ENCODE assay signal across 1 cellular context in the genomic region with DNA sequence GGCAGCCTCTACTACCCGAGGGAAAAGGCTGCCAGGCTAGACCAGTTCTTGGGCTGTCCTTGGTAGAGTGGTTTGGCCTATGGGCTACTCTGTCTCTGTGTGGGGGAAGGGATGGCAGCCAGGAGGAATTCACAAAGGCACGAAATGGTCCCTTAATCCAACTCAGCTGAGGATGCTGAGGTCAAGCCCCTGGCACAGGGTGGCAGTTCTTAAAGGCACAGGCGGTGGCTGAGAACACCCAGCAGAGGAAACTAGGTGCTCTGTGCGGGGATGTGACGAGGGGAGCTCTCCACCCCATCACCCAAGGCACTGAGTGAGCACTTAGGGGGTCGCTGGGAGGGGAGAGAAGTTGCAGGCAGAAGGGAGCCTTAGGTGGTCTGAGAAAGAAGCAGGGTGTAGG.
TF ChIP-seq lines count a peak whose summit lies in the region.

A gene (minus strand): TSS at position 101 of the 400 bp plus-strand sequence. CDS start 192 bp downstream, outside the sequence.

TF ChIP-seq in H1, 55 proteins besides CTCF, POLR2A, EP300 and RAD21:
- no peak for TF ChIP-seq CREB1 (IDR thresholded peaks at IDR 0.05)
- TF ChIP-seq SIX5 (IDR thresholded peaks at IDR 0.05; ENCODE audit: low read depth, low read length) = no peak
- TF ChIP-seq GABPA (IDR thresholded peaks at IDR 0.05; ENCODE audit: borderline replicate concordance, insufficient read depth, low read length) = no peak
- TF ChIP-seq SIRT6 (IDR thresholded peaks at IDR 0.05; ENCODE audit: low read length) = no peak
- TF ChIP-seq POU5F1 (IDR thresholded peaks at IDR 0.05; ENCODE audit: low read depth, low read length) = no peak
- TF ChIP-seq CHD1 (IDR thresholded peaks at IDR 0.05; ENCODE audit: low read depth, low read length) = no peak
- no peak for TF ChIP-seq ZNF274 (IDR thresholded peaks at IDR 0.05; ENCODE audit: borderline replicate concordance, extremely low read depth, low read length)
- no peak for TF ChIP-seq HDAC6 (IDR thresholded peaks at IDR 0.05; ENCODE audit: low read depth, low read length)
- TF ChIP-seq, protein P1, sequence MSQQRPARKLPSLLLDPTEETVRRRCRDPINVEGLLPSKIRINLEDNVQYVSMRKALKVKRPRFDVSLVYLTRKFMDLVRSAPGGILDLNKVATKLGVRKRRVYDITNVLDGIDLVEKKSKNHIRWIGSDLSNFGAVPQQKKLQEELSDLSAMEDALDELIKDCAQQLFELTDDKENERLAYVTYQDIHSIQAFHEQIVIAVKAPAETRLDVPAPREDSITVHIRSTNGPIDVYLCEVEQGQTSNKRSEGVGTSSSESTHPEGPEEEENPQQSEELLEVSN (IDR thresholded peaks at IDR 0.05) = no peak
- no peak for TF ChIP-seq SP4 (IDR thresholded peaks at IDR 0.05; ENCODE audit: low read length)
- TF ChIP-seq TEAD4 (IDR thresholded peaks at IDR 0.05; ENCODE audit: low read depth, low read length) = no peak
- no peak for TF ChIP-seq RNF2 (IDR thresholded peaks at IDR 0.05; ENCODE audit: borderline replicate concordance, low read depth, low read length, missing control alignments, poor library complexity, severe bottlenecking)
- no peak for TF ChIP-seq TAF1 (IDR thresholded peaks at IDR 0.05; ENCODE audit: low read depth, low read length)
- no peak for TF ChIP-seq BCL11A (IDR thresholded peaks at IDR 0.05; ENCODE audit: low read depth in 2 of 2, low read length in 2 of 2)
